15 cellular contexts compared by ENCODE assay signal in the genomic region with DNA sequence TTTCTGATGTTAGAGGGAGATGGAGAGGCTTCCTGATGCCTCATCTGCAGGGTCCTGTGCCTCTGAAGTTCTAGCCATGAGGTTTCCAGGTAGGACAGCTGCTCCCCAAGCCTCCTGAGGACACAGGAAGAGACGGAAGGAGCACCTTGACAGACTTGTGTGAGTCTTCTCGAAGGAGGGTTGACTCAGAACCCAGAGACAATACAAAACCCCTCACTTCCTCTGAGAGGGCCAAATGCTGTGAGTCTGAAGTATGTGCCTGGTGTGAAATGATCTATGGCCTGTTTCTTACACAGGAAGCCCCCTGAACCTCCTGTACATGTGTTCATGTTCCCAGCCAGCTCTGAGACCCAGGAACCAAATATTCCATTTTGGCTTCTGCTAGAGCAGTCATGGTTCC.
DNase-seq lines count a peak whose midpoint lies in the region; ATAC-seq and TF ChIP-seq lines count a peak whose summit lies in the region.
"Had no signal": no experiment of that assay in that cellular context is flagged by ENCODE, and none has a peak within 500 bp of the region (broad histone marks: within the 10 kb centered on the region; RNA-seq: fewer than 3 reads in every experiment).

No MANE protein-coding gene starts in this region.

- DNase-seq in activated naive CD8-positive, alpha-beta T cell treated with anti-CD3 and anti-CD28 coated beads, Interleukin-2, amount 50 U/mL, for 24 hours: no peak
- DNase-seq in IMR-90 (no peak), choroid plexus epithelial cell (ENCODE audit: low read depth) (peak; percentile 8)
- DNase-seq in stimulated activated CD8-positive, alpha-beta memory T cell treated with anti-CD3 and anti-CD28 coated beads, Interleukin-4, amount 100 ng/mL, for 48 hours: no peak
- DNase-seq: activated CD4-positive, CD25-positive, alpha-beta regulatory T cell treated with anti-CD3 and anti-CD28 coated beads, Interleukin-2, amount 50 U/mL, for 72 hours; activated effector memory CD4-positive, alpha-beta T cell treated with Interleukin-2 at 50 U/mL for 16 hours; DMS53; islet precursor cell; NCI-H524; substantia nigra had no signal

- H3K4me2 ChIP-seq in IMR-90 (ENCODE audit: low read depth, low read length): no peak overlapping the region
- H3K4me2 ChIP-seq: KMS-11 had no signal

- no TSS peak for BruUV-seq in IMR-90 (replicated peaks; lab: Mats Ljungman, UMichigan)

- no peak for ATAC-seq in activated naive CD8-positive, alpha-beta T cell treated with anti-CD3 and anti-CD28 coated beads, Interleukin-2, amount 50 U/mL, for 24 hours
- ATAC-seq in IMR-90 (ENCODE audit: low read depth) (no peak), GM21367 (IDR thresholded peaks at IDR 0.05; ENCODE audit: unreplicated experiment) (no peak), HG02884 (IDR thresholded peaks at IDR 0.05; ENCODE audit: unreplicated experiment) (no peak)

- H3K27me3 ChIP-seq in IMR-90 (ENCODE audit: control insufficient read depth, insufficient read depth, low read length) (no peaks in the 10 kb centered on the region), skeletal muscle tissue (ENCODE audit: control insufficient read depth in 3 of 3, insufficient read depth in 3 of 3, low read length in 3 of 3) (no peaks in the 10 kb centered on the region)

- WGBS in IMR-90 (ENCODE audit: extremely low coverage in 2 of 2, insufficient read length in 1 of 2), 2 experiments: no CpG with 5 or more reads among the region's 2 CpGs

- peak overlapping the region; percentile 32 for H3K14ac ChIP-seq in IMR-90 (replicated peaks; ENCODE audit: low read depth, low read length)

- peak overlapping the region; percentile 57 for H4K91ac ChIP-seq in IMR-90 (ENCODE audit: insufficient read depth, low read depth, low read length)

- H3K27ac ChIP-seq in IMR-90 (ENCODE audit: insufficient read depth, low read length): peak overlapping the region; percentile 41; the same call in 1 of the 2 replicates
- H3K27ac ChIP-seq in skeletal muscle tissue (ENCODE audit: low read depth, low read length): peak overlapping the region; percentile 90
- H3K27ac ChIP-seq: KMS-11 had no signal

- dilution Hi-C loops in IMR-90 (cut with HindIII; ENCODE audit: low sequenced_read_pairs, unreplicated experiment): no loop called here

- peaks cover 11% of the 10 kb centered on the region; the same call in 1 of the 2 replicates for H4K20me1 ChIP-seq in IMR-90 (ENCODE audit: insufficient read depth, low read length)

- no peak overlapping the region for H2AFZ ChIP-seq in IMR-90 (replicated peaks; ENCODE audit: low read length, poor library complexity)

- H2AK9ac ChIP-seq in IMR-90 (replicated peaks; ENCODE audit: low read depth, low read length, poor library complexity): peak overlapping the region; percentile 45

- in situ Hi-C loops in IMR-90 (cut with MboI; ENCODE audit: low sequenced_read_pairs): loop anchor here (10.0 kb wide), 1 partner anchor 247 kb away; no protein-coding TSS in a partner anchor

- H4K5ac ChIP-seq in IMR-90 (ENCODE audit: low read depth, low read length): no peak overlapping the region; the same call in 1 of the 2 replicates

- no peaks in the 10 kb centered on the region for H3K9me3 Mint-ChIP-seq in activated naive CD8-positive, alpha-beta T cell (ENCODE audit: low read depth)
- H3K9me3 Mint-ChIP-seq in activated naive CD8-positive, alpha-beta T cell treated with anti-CD3 and anti-CD28 coated beads, Interleukin-2, amount 50 U/mL, for 24 hours: no peaks in the 10 kb centered on the region

- CTCF ChIA-PET in IMR-90 (lab: Yijun Ruan, JAX): no interaction called here

- peaks cover 16 to 81% of the 10 kb centered on the region in 2 experiments for H3K79me1 ChIP-seq in IMR-90 (ENCODE audit: low read depth in 1 of 2, low read length in 2 of 2)

- no peak overlapping the region for H3K18ac ChIP-seq in IMR-90 (ENCODE audit: low read depth, low read length)

- no peak overlapping the region for H3K56ac ChIP-seq in IMR-90 (ENCODE audit: extremely low read depth, insufficient read depth, low read length)

- peak overlapping the region; percentile 11 for H2BK5ac ChIP-seq in IMR-90 (ENCODE audit: low read depth, low read length, poor library complexity, severe bottlenecking)

- peaks cover 52% of the 10 kb centered on the region for H3K9me1 ChIP-seq in IMR-90 (ENCODE audit: insufficient read depth, low read length)

- POLR2A ChIA-PET in IMR-90 (lab: Charles Lee; ENCODE audit: unreplicated experiment): no interaction called here

- H4K8ac ChIP-seq in IMR-90 (ENCODE audit: low read depth in 2 of 2, low read length in 2 of 2): peak overlapping the region in 1 of 2 experiments; percentile 69; a peak in 2 of 4 replicates

- H3K4me3 Mint-ChIP-seq in activated naive CD8-positive, alpha-beta T cell: no peak overlapping the region
- no peak overlapping the region for H3K4me3 Mint-ChIP-seq in activated naive CD8-positive, alpha-beta T cell treated with anti-CD3 and anti-CD28 coated beads, Interleukin-2, amount 50 U/mL, for 24 hours

- H3K4me3 ChIP-seq in IMR-90 (ENCODE audit: insufficient read depth, low read depth, low read length) (no peak overlapping the region), choroid plexus epithelial cell (ENCODE audit: low read depth, low read length) (no peak overlapping the region), skeletal muscle tissue (ENCODE audit: low read length in 3 of 3) (no peak overlapping the region)

- H3K27me3 Mint-ChIP-seq in activated naive CD8-positive, alpha-beta T cell: no peaks in the 10 kb centered on the region
- no peaks in the 10 kb centered on the region for H3K27me3 Mint-ChIP-seq in activated naive CD8-positive, alpha-beta T cell treated with anti-CD3 and anti-CD28 coated beads, Interleukin-2, amount 50 U/mL, for 24 hours

- TF ChIP-seq RAD21 in IMR-90 (IDR thresholded peaks at IDR 0.05; ENCODE audit: low read length): no peak

- peaks cover 71% of the 10 kb centered on the region for H3K36me3 ChIP-seq in IMR-90 (ENCODE audit: control insufficient read depth, insufficient read depth, low read length)
- H3K36me3 ChIP-seq in skeletal muscle tissue (ENCODE audit: control insufficient read depth in 3 of 3, insufficient read depth in 3 of 3, low read length in 3 of 3): peaks cover 15 to 37% (median 30%) of the 10 kb centered on the region in 3 donors

- H3K36me3 Mint-ChIP-seq in activated naive CD8-positive, alpha-beta T cell: peaks cover 17% of the 10 kb centered on the region
- peaks cover 27% of the 10 kb centered on the region for H3K36me3 Mint-ChIP-seq in activated naive CD8-positive, alpha-beta T cell treated with anti-CD3 and anti-CD28 coated beads, Interleukin-2, amount 50 U/mL, for 24 hours (ENCODE audit: low read depth)

- TF ChIP-seq CTCF in IMR-90 (conservative IDR thresholded peaks at IDR 0.05; ENCODE audit: low read depth, low read length) (no peak), choroid plexus epithelial cell (conservative IDR thresholded peaks at IDR 0.05; ENCODE audit: low read depth, low read length) (no peak)

- no peak overlapping the region for H3K23ac ChIP-seq in IMR-90 (ENCODE audit: low read depth, low read length)

- 0 out of 2 replicates have a peak overlapping the region, but pooled peaks have one; percentile 1 for H2BK20ac ChIP-seq in IMR-90 (ENCODE audit: low read depth, low read length)

- intact Hi-C loops in IMR-90 (cut with micrococcal nuclease): no loop called here

- no peak overlapping the region for H2BK15ac ChIP-seq in IMR-90 (ENCODE audit: low read depth, low read length)

- H3K9ac ChIP-seq in IMR-90 (ENCODE audit: low read depth, low read length) (no peak overlapping the region), skeletal muscle tissue (ENCODE audit: low read depth in 1 of 3, low read length in 3 of 3) (peak overlapping the region in 2 of 3 donors; percentile 29 to 61)
- H3K9ac ChIP-seq: KMS-11 had no signal

- H3K4me1 ChIP-seq in IMR-90 (ENCODE audit: control insufficient read depth, insufficient read depth, low read length): peaks cover 40% of the 10 kb centered on the region
- peaks cover 84 to 97% (median 88%) of the 10 kb centered on the region in 3 donors for H3K4me1 ChIP-seq in skeletal muscle tissue (ENCODE audit: control insufficient read depth in 3 of 3, insufficient read depth in 3 of 3, low read length in 3 of 3)

- no peak for TF ChIP-seq POLR2A in IMR-90 (IDR thresholded peaks at IDR 0.05; ENCODE audit: low read depth, low read length)

- H2AK5ac ChIP-seq in IMR-90 (ENCODE audit: low read depth, low read length): peak overlapping the region; percentile 69; the same call in 1 of the 2 replicates

- H3K4me1 Mint-ChIP-seq in activated naive CD8-positive, alpha-beta T cell (ENCODE audit: low read depth): peaks cover 8% of the 10 kb centered on the region
- no peaks in the 10 kb centered on the region for H3K4me1 Mint-ChIP-seq in activated naive CD8-positive, alpha-beta T cell treated with anti-CD3 and anti-CD28 coated beads, Interleukin-2, amount 50 U/mL, for 24 hours

- peak overlapping the region; percentile 79 for H3K27ac Mint-ChIP-seq in activated naive CD8-positive, alpha-beta T cell
- H3K27ac Mint-ChIP-seq in activated naive CD8-positive, alpha-beta T cell treated with anti-CD3 and anti-CD28 coated beads, Interleukin-2, amount 50 U/mL, for 24 hours: no peak overlapping the region

- no peaks in the 10 kb centered on the region for H3K9me3 ChIP-seq in IMR-90 (ENCODE audit: control insufficient read depth, insufficient read depth, low read length)
- no peaks in the 10 kb centered on the region for H3K9me3 ChIP-seq in skeletal muscle tissue (ENCODE audit: control insufficient read depth in 3 of 3, low read length in 3 of 3)

- peak overlapping the region; percentile 71; the same call in 1 of the 2 replicates for H3K4ac ChIP-seq in IMR-90 (ENCODE audit: low read depth, low read length)

- H2BK120ac ChIP-seq in IMR-90 (ENCODE audit: low read depth, low read length): no peak overlapping the region

TF ChIP-seq in IMR-90, 13 proteins besides CTCF, POLR2A, EP300 and RAD21:
- TF ChIP-seq RFX5 (IDR thresholded peaks at IDR 0.05; ENCODE audit: low read depth, low read length) (no peak), CHD1 (IDR thresholded peaks at IDR 0.05; ENCODE audit: low read depth, low read length) (no peak)
